Comparison of ENCODE assay signal across 9 cellular contexts in the genomic region with DNA sequence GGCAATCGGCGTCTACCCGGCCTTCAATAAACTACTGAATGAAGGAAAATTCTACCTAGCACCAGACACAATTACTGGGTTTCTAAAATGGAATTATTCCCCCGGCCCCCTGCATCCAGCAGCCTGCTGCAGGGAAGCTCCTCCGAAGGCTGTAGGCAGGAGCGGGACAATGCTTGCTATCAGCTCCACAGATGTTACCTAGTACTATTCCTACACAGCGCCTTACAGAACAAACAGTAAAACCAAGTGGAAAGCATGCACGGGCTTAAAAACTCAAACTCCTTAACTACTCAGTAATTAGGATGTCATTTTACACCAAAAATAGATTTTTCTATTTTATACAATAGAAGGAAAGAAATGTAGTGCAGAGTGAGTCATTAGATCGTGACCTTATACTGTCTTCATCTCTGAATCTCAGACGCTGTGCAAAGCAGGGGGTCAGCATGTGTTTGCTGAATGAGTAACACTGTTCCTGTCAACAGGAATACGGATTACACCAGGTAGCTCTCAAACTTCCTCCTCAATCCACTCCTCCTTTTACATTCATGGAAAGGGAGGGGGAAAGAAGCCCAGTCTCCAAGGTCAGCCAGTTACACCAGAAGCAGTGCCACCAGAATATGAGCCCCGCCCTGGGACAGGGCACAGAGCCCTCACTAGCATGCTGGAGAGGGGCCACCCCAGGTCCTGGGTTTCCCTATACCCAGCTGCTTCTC.
DNase-seq lines count a peak whose midpoint lies in the region; ATAC-seq and TF ChIP-seq lines count a peak whose summit lies in the region.
"Had no signal": no experiment of that assay in that cellular context is flagged by ENCODE, and none has a peak within 500 bp of the region (broad histone marks: within the 10 kb centered on the region; RNA-seq: fewer than 3 reads in every experiment).

No MANE protein-coding gene starts in this region.

- H4K20me1 ChIP-seq in smooth muscle cell (ENCODE audit: low read depth), result peaks cover 79% of the 10 kb centered on the region

- no peak overlapping the region for H3K9ac ChIP-seq in smooth muscle cell (ENCODE audit: low read depth)

- intact Hi-C loops in right cardiac atrium (cut with DNase I), result no loop called here
- intact Hi-C loops in naive thymus-derived CD4-positive, alpha-beta T cell (cut with micrococcal nuclease), result no loop called here

- H3K9me3 ChIP-seq in right cardiac atrium (ENCODE audit: control insufficient read depth, low read length) (no peaks in the 10 kb centered on the region), smooth muscle cell (replicated peaks; ENCODE audit: low read depth) (no peaks in the 10 kb centered on the region)
- no peaks in the 10 kb centered on the region for H3K9me3 ChIP-seq in naive thymus-derived CD4-positive, alpha-beta T cell (ENCODE audit: control insufficient read depth in 2 of 3, low read length in 3 of 3)

- peak; percentile 61 to 72 for ATAC-seq in right cardiac atrium
- ATAC-seq in naive thymus-derived CD4-positive, alpha-beta T cell, result no peak
- ATAC-seq: activated T-helper 17 cell treated with anti-CD3 and anti-CD28 coated beads, Interleukin-2, amount 50 U/mL, for 72 hours had no signal

- H3K4me3 Mint-ChIP-seq in naive thymus-derived CD4-positive, alpha-beta T cell, result peak overlapping the region in 1 of 10 donors; percentile 21
- H3K4me3 Mint-ChIP-seq: activated T-helper 17 cell treated with anti-CD3 and anti-CD28 coated beads, Interleukin-2, amount 50 U/mL, for 72 hours had no signal

- POLR2A ChIA-PET in naive thymus-derived CD4-positive, alpha-beta T cell (lab: Charles Lee), result no interaction called here

- 44% methylated on average over 12 of the region's 12 CpGs for WGBS in right cardiac atrium
- 69% methylated on average over 12 of the region's 12 CpGs for WGBS in smooth muscle cell (ENCODE audit: low lambda C conversion rate)

- CTCF ChIA-PET in naive thymus-derived CD4-positive, alpha-beta T cell (lab: Charles Lee), result no interaction called here

- H3K4me3 ChIP-seq in right cardiac atrium (ENCODE audit: low read length) (no peak overlapping the region), smooth muscle cell (no peak overlapping the region)
- no peak overlapping the region for H3K4me3 ChIP-seq in naive thymus-derived CD4-positive, alpha-beta T cell (ENCODE audit: low read length)

- H3K27ac ChIP-seq in VCaP (peak overlapping the region; percentile 64), right cardiac atrium (ENCODE audit: low read length) (peak overlapping the region; percentile 82), smooth muscle cell (ENCODE audit: low read depth) (peak overlapping the region; percentile 52)
- no peak overlapping the region for H3K27ac ChIP-seq in naive thymus-derived CD4-positive, alpha-beta T cell (ENCODE audit: low read depth, low read length)

- no peaks in the 10 kb centered on the region for H3K9me3 Mint-ChIP-seq in naive thymus-derived CD4-positive, alpha-beta T cell
- H3K9me3 Mint-ChIP-seq: activated T-helper 17 cell treated with anti-CD3 and anti-CD28 coated beads, Interleukin-2, amount 50 U/mL, for 72 hours had no signal

- H2AFZ ChIP-seq in smooth muscle cell (ENCODE audit: low read depth), result no peak overlapping the region

- H3K27me3 ChIP-seq in right cardiac atrium (ENCODE audit: control insufficient read depth, insufficient read depth), result no peaks in the 10 kb centered on the region
- no peaks in the 10 kb centered on the region for H3K27me3 ChIP-seq in smooth muscle cell (ENCODE audit: low read depth)
- no peaks in the 10 kb centered on the region for H3K27me3 ChIP-seq in naive thymus-derived CD4-positive, alpha-beta T cell (ENCODE audit: control insufficient read depth in 2 of 2, insufficient read depth in 2 of 2, low read length in 2 of 2)

- peak; percentile 82 for DNase-seq in HCEC 1CT
- DNase-seq in right cardiac atrium, result peak in 1 of 3 donors; percentile 63
- no peak for DNase-seq in smooth muscle cell (lab: John Stamatoyannopoulos, UW; ENCODE audit: unreplicated experiment)
- no peak for DNase-seq in cerebellar nuclear complex (lab: John Stamatoyannopoulos, UW)
- DNase-seq in naive thymus-derived CD4-positive, alpha-beta T cell, result no peak
- DNase-seq in activated CD4-positive, alpha-beta T cell treated with anti-CD3 and anti-CD28 coated beads, Interleukin-2, amount 50 U/mL, for 4 hours, result no peak
- no peak for DNase-seq in NCI-H446 treated with DMSO at 0.1 percent for 48 hours (lab: John Stamatoyannopoulos, UW)

- no peaks in the 10 kb centered on the region for H3K36me3 ChIP-seq in smooth muscle cell (ENCODE audit: low read depth)
- H3K36me3 ChIP-seq in naive thymus-derived CD4-positive, alpha-beta T cell (ENCODE audit: control insufficient read depth in 2 of 3, insufficient read depth in 3 of 3, low read length in 3 of 3), result peaks cover 0 to 4% (median 0%) of the 10 kb centered on the region in 3 experiments

- H3K4me1 ChIP-seq in right cardiac atrium (ENCODE audit: control insufficient read depth, insufficient read depth, low read length) (peaks cover 39% of the 10 kb centered on the region), smooth muscle cell (ENCODE audit: low read depth) (peaks cover 8% of the 10 kb centered on the region)
- peaks cover 0 to 3% of the 10 kb centered on the region in 2 donors for H3K4me1 ChIP-seq in naive thymus-derived CD4-positive, alpha-beta T cell (ENCODE audit: control insufficient read depth in 2 of 2, insufficient read depth in 2 of 2, low read length in 2 of 2)

- TF ChIP-seq CTCF in VCaP (conservative IDR thresholded peaks at IDR 0.05) (no peak), smooth muscle cell (IDR thresholded peaks at IDR 0.05; ENCODE audit: borderline replicate concordance, insufficient read depth, poor library complexity, severe bottlenecking) (no peak)

- peaks cover 73% of the 10 kb centered on the region for H3K79me2 ChIP-seq in smooth muscle cell (ENCODE audit: low read depth)

- peak overlapping the region; percentile 15 for H3K4me2 ChIP-seq in smooth muscle cell

- peaks cover 29 to 61% (median 44%) of the 10 kb centered on the region in 7 donors for H3K4me1 Mint-ChIP-seq in naive thymus-derived CD4-positive, alpha-beta T cell

- H3F3A ChIP-seq in smooth muscle cell (ENCODE audit: low read depth), result peaks cover 2% of the 10 kb centered on the region

- H3K36me3 Mint-ChIP-seq in naive thymus-derived CD4-positive, alpha-beta T cell, result peaks cover 0 to 24% (median 8%) of the 10 kb centered on the region in 5 donors

- H3K27ac Mint-ChIP-seq in naive thymus-derived CD4-positive, alpha-beta T cell, result no peak overlapping the region
- H3K27ac Mint-ChIP-seq: activated T-helper 17 cell treated with anti-CD3 and anti-CD28 coated beads, Interleukin-2, amount 50 U/mL, for 72 hours had no signal

- H3K27me3 Mint-ChIP-seq in naive thymus-derived CD4-positive, alpha-beta T cell, result no peaks in the 10 kb centered on the region
- H3K27me3 Mint-ChIP-seq: activated T-helper 17 cell treated with anti-CD3 and anti-CD28 coated beads, Interleukin-2, amount 50 U/mL, for 72 hours had no signal
